Comparison of ENCODE assay signal across 8 cellular contexts in the genomic region with DNA sequence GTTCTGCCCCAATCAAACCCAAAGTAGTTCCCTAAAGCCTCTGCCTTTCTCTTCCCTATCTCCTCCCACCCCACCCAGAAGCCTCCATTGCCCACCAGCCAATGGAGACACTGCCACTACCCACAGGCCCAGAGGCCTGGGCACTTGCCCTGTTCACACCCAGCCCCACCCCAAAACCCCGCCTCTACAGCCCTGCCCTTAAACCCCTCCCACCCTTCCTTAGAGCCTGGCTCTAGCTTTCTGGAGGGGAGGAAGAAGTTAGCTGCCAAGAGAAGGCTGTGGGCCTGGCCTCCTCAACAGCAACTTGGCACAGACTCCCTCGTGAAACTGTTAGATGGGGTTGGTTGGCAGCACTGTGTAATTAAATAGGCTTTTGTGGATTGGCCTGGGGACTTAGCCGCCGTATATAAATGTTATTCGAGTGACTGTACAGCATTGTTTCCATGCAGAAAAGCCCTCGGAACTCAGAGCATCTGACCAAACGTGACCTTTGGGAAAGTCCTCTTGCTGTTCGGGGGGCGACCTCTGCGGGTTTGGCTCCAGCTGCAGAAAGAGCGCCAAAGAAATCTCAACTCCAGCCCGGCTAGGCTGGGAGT. TPM values are rescaled to one million over a fixed set of nuclear protein-coding genes. Genes with fewer than 3 reads are reported as not detected.
DNase-seq lines count a peak whose midpoint lies in the region; ATAC-seq and TF ChIP-seq lines count a peak whose summit lies in the region.

No MANE protein-coding gene starts in this region.

- H3K9me3 ChIP-seq in fibroblast of lung (ENCODE audit: control insufficient read depth, insufficient read depth, low read depth, low read length) (no peaks in the 10 kb centered on the region), osteoblast (ENCODE audit: low read depth, low read length) (no peaks in the 10 kb centered on the region)

- H4K20me1 ChIP-seq in fibroblast of lung (ENCODE audit: control insufficient read depth, extremely low read depth, insufficient read depth, low read length), result no peaks in the 10 kb centered on the region
- H4K20me1 ChIP-seq in osteoblast (ENCODE audit: insufficient read depth, low read length), result no peaks in the 10 kb centered on the region

- TF ChIP-seq CTCF in fibroblast of lung (conservative IDR thresholded peaks at IDR 0.05 in 1 of 2, IDR thresholded peaks at IDR 0.05 in 1 of 2; ENCODE audit: low read depth in 1 of 2, low read length in 2 of 2) (no peak), osteoblast (IDR thresholded peaks at IDR 0.05; ENCODE audit: extremely low read depth, low read depth, low read length) (no peak)

- H2AFZ ChIP-seq in fibroblast of lung (ENCODE audit: low read length) (no peak overlapping the region), osteoblast (ENCODE audit: low read length) (peak overlapping the region; percentile 65)

- ATAC-seq in GM19324 (IDR thresholded peaks at IDR 0.05; ENCODE audit: low FRiP score, unreplicated experiment), result no peak

- DNase-seq in ACHN (peak; percentile 85), H7 (peak; percentile 74), SW480 (ENCODE audit: low spot score) (peak; percentile 44), fibroblast of lung (ENCODE audit: low read depth in 2 of 2) (peak; percentile 89 to 96), osteoblast (ENCODE audit: insufficient read length, low spot score, missing footprints) (peak; percentile 96), GM19238 (ENCODE audit: insufficient read length, low spot score) (no peak), superior temporal gyrus (ENCODE audit: extremely low spot score) (no peak)

- in situ Hi-C loops in ACHN (cut with HindIII; ENCODE audit: low pct_ligation_motif_present, low pct_unique_long_range_greater_than_20kb, low sequenced_read_pairs), result no loop called here

- H3K4me3 ChIP-seq in H7 (ENCODE audit: insufficient read depth, low read depth, low read length), result no peak overlapping the region
- H3K4me3 ChIP-seq in fibroblast of lung (replicated peaks in 1 of 4; ENCODE audit: control extremely low read depth in 1 of 4, insufficient read depth in 1 of 4, low read depth in 3 of 4, low read length in 4 of 4), result peak overlapping the region in 1 of 4 experiments; percentile 52
- H3K4me3 ChIP-seq in osteoblast (ENCODE audit: insufficient read depth, low read length), result peak overlapping the region; percentile 75

- peaks cover 18% of the 10 kb centered on the region for H3K27me3 ChIP-seq in H7 (ENCODE audit: control insufficient read depth, insufficient read depth, low read length)
- H3K27me3 ChIP-seq in fibroblast of lung (ENCODE audit: control insufficient read depth, insufficient read depth, low read length), result no peaks in the 10 kb centered on the region
- no peaks in the 10 kb centered on the region for H3K27me3 ChIP-seq in osteoblast (ENCODE audit: insufficient read depth, low read length)

- H3K36me3 ChIP-seq in H7 (replicated peaks; ENCODE audit: control insufficient read depth, insufficient read depth, low read length), result no peaks in the 10 kb centered on the region
- no peaks in the 10 kb centered on the region for H3K36me3 ChIP-seq in fibroblast of lung (ENCODE audit: control insufficient read depth, insufficient read depth, low read length)
- no peaks in the 10 kb centered on the region for H3K36me3 ChIP-seq in osteoblast (ENCODE audit: insufficient read depth, low read length)

- H3K4me1 ChIP-seq in fibroblast of lung (ENCODE audit: control insufficient read depth, extremely low read depth, insufficient read depth, low read length) (peaks cover 5% of the 10 kb centered on the region), osteoblast (ENCODE audit: insufficient read depth, low read length) (peaks cover 20% of the 10 kb centered on the region)

- H3K27ac ChIP-seq in fibroblast of lung (ENCODE audit: insufficient read depth, low read length) (peak overlapping the region; percentile 48), osteoblast (ENCODE audit: low read depth, low read length) (peak overlapping the region; percentile 69)

- H3K79me2 ChIP-seq in fibroblast of lung (ENCODE audit: control insufficient read depth, insufficient read depth, low read length) (no peaks in the 10 kb centered on the region), osteoblast (ENCODE audit: insufficient read depth, low read length) (no peaks in the 10 kb centered on the region)

- H3K4me2 ChIP-seq in fibroblast of lung (ENCODE audit: extremely low read depth, insufficient read depth, low read length) (peak overlapping the region; percentile 76), osteoblast (ENCODE audit: insufficient read depth, low read length) (peak overlapping the region; percentile 84)

- no peak overlapping the region for H3K9ac ChIP-seq in fibroblast of lung (ENCODE audit: insufficient read depth, low read length)

RNA-seq across cellular contexts. Expression of gene COL11A2, which starts 31.4 kb away (rescaled TPM):
- total RNA-seq in H7 (2014; rRNA removed; shearing (Covaris generic)), result 0.48 and 0.67 TPM in 2 replicates
- total RNA-seq in fibroblast of lung, result 0.17 and 0.26 TPM in 2 replicates
- 0.06 and 0.17 TPM in 2 replicates for polyA plus RNA-seq in fibroblast of lung
- polyA plus RNA-seq in fibroblast of lung (2012), result 0.06 and 0.30 TPM in 2 replicates
- not detected in 2 replicates for polyA minus RNA-seq in fibroblast of lung (ENCODE audit: low replicate concordance)
- total RNA-seq in osteoblast, result 1.8 TPM in 2 replicates

RNA-seq across cellular contexts. Expression of gene RXRB, which starts 39.6 kb away (rescaled TPM):
- 16.7 and 18.1 TPM in 2 replicates for total RNA-seq in H7 (2014; rRNA removed; shearing (Covaris generic))
- 20.0 and 25.9 TPM in 2 replicates for total RNA-seq in fibroblast of lung
- polyA plus RNA-seq in fibroblast of lung, result 33.1 and 34.0 TPM in 2 replicates
- polyA plus RNA-seq in fibroblast of lung (2012), result 28.7 and 29.7 TPM in 2 replicates
- polyA minus RNA-seq in fibroblast of lung (ENCODE audit: low replicate concordance), result 44.5 and 46.2 TPM in 2 replicates
- total RNA-seq in osteoblast, result 19.2 and 20.9 TPM in 2 replicates

RNA-seq across cellular contexts. Expression of gene SLC39A7, which starts 39.8 kb away (rescaled TPM):
- 96.3 and 115 TPM in 2 replicates for total RNA-seq in H7 (2014; rRNA removed; shearing (Covaris generic))
- total RNA-seq in fibroblast of lung (89.9 and 112 TPM in 2 replicates), osteoblast (108 and 109 TPM in 2 replicates)
- polyA plus RNA-seq in fibroblast of lung, result 121 and 160 TPM in 2 replicates
- polyA plus RNA-seq in fibroblast of lung (2012), result 192 and 237 TPM in 2 replicates
- polyA minus RNA-seq in fibroblast of lung (ENCODE audit: low replicate concordance), result 193 and 277 TPM in 2 replicates

RNA-seq across cellular contexts. Expression of gene HSD17B8, which starts 43.6 kb away (rescaled TPM):
- 14.7 and 16.0 TPM in 2 replicates for total RNA-seq in H7 (2014; rRNA removed; shearing (Covaris generic))
- total RNA-seq in fibroblast of lung (11.0 and 11.4 TPM in 2 replicates), osteoblast (2.7 and 3.3 TPM in 2 replicates)
- polyA plus RNA-seq in fibroblast of lung, result 4.9 and 5.9 TPM in 2 replicates
- polyA plus RNA-seq in fibroblast of lung (2012), result 3.7 and 5.2 TPM in 2 replicates
- polyA minus RNA-seq in fibroblast of lung (ENCODE audit: low replicate concordance), result 3.2 TPM in 1 of 2 replicates, not detected in the other

RNA-seq across cellular contexts. Expression of gene RING1, which starts 47.5 kb away (rescaled TPM):
- total RNA-seq in H7 (2014; rRNA removed; shearing (Covaris generic)), result 18.5 and 19.7 TPM in 2 replicates
- total RNA-seq in fibroblast of lung, result 30.6 and 33.1 TPM in 2 replicates
- 24.7 and 27.3 TPM in 2 replicates for polyA plus RNA-seq in fibroblast of lung
- polyA plus RNA-seq in fibroblast of lung (2012), result 51.3 and 58.5 TPM in 2 replicates
- polyA minus RNA-seq in fibroblast of lung (ENCODE audit: low replicate concordance), result 45.7 and 60.7 TPM in 2 replicates
- total RNA-seq in osteoblast, result 34.0 and 34.2 TPM in 2 replicates

Comparison
In these comparisons a context has a peak if more than half of its experiments do, and no peak if none do; other contexts are left out.
1. DNase-seq: peak in ACHN (single experiment), H7 (single experiment), SW480 (single experiment), fibroblast of lung (2 of 2) and osteoblast (single experiment); none in GM19238 (single experiment) and superior temporal gyrus (single experiment).